18 cellular contexts compared by ENCODE assay signal in the genomic region with DNA sequence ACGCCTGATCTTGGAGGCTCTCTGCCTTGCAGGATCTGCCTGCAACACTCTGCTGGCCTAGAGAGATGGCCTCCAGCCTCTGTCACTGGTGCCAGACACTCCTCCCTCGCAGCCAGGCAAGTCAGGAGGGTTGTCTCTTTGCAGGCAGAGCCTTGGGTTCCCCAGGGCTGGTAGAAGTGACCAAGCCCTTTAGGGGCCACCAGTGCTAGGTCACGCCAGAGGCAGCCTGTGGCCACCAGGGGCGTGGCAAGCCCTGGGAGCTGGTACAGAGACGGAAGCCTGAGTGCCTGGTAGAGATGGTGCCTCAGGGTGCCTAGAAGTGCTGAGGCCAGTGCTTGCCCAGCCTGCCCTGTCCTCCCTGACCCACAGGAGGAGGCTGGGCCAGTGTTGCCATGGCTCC. TPM values are rescaled to one million over a fixed set of nuclear protein-coding genes. Genes with fewer than 3 reads are reported as not detected.
DNase-seq lines count a peak whose midpoint lies in the region; ATAC-seq, FAIRE-seq and TF ChIP-seq lines count a peak whose summit lies in the region.
"Had no signal": no experiment of that assay in that cellular context is flagged by ENCODE, and none has a peak within 500 bp of the region (broad histone marks: within the 10 kb centered on the region; RNA-seq: fewer than 3 reads in every experiment).

No MANE protein-coding gene starts in this region.

- H3K79me2 ChIP-seq in GM12878 (ENCODE audit: control insufficient read depth, insufficient read depth, low read length), result no peaks in the 10 kb centered on the region

- POLR2A ChIA-PET in IMR-90 (lab: Charles Lee; ENCODE audit: unreplicated experiment) (no interaction called here), GM12878 (lab: Charles Lee) (interaction anchor here (0.6 kb wide), 1 partner anchor 234 kb away, joined by 4 read pairs; no protein-coding TSS in a partner anchor)
- POLR2A ChIA-PET in CD8-positive, alpha-beta T cell (lab: Charles Lee), result no interaction called here

- H2BK120ac ChIP-seq in IMR-90 (ENCODE audit: low read depth, low read length), result no peak overlapping the region

- no peaks in the 10 kb centered on the region for H3K9me3 ChIP-seq in left ventricle myocardium inferior (replicated peaks)
- H3K9me3 ChIP-seq in IMR-90 (ENCODE audit: control insufficient read depth, insufficient read depth, low read length), result no peaks in the 10 kb centered on the region
- no peaks in the 10 kb centered on the region for H3K9me3 ChIP-seq in GM12878 (replicated peaks; ENCODE audit: control insufficient read depth, insufficient read depth, low read length)
- H3K9me3 ChIP-seq in CD8-positive, alpha-beta T cell (ENCODE audit: low read length), result no peaks in the 10 kb centered on the region
- no peaks in the 10 kb centered on the region for H3K9me3 ChIP-seq in transverse colon
- H3K9me3 ChIP-seq: body of pancreas, thoracic aorta had no signal

- no peaks in the 10 kb centered on the region for H3K9me3 Mint-ChIP-seq in type B pancreatic cell
- no peaks in the 10 kb centered on the region for H3K9me3 Mint-ChIP-seq in CD8-positive, alpha-beta T cell
- H3K9me3 Mint-ChIP-seq: activated naive CD8-positive, alpha-beta T cell treated with anti-CD3 and anti-CD28 coated beads, Interleukin-2, amount 10 ng/mL, durations not matched to agents 7 days and 5 days had no signal

- H4K5ac ChIP-seq in IMR-90 (ENCODE audit: low read depth, low read length), result no peak overlapping the region

- WGBS in IMR-90 (ENCODE audit: extremely low coverage in 2 of 2, insufficient read length in 1 of 2), 2 experiments, result 40% methylated on average over 1 of the region's 5 CpGs; no CpG with 5 or more reads in 1 of the 2 experiments
- 20% methylated on average over 5 of the region's 5 CpGs for WGBS in GM12878 (ENCODE audit: insufficient coverage, insufficient replicate concordance, low lambda C conversion rate, missing lambda C conversion rate)
- WGBS in transverse colon (ENCODE audit: low coverage in 1 of 2), 2 donors, result 59% methylated on average over 5 of the region's 5 CpGs; no CpG with 5 or more reads in 1 of the 2 donors

- no peaks in the 10 kb centered on the region for H3K36me3 Mint-ChIP-seq in type B pancreatic cell
- no peaks in the 10 kb centered on the region for H3K36me3 Mint-ChIP-seq in CD8-positive, alpha-beta T cell
- H3K36me3 Mint-ChIP-seq: activated naive CD8-positive, alpha-beta T cell treated with anti-CD3 and anti-CD28 coated beads, Interleukin-2, amount 10 ng/mL, durations not matched to agents 7 days and 5 days; CD14-positive monocyte had no signal

- H2AK9ac ChIP-seq in IMR-90 (replicated peaks; ENCODE audit: low read depth, low read length, poor library complexity), result no peak overlapping the region

- no peaks in the 10 kb centered on the region for H3K9me1 ChIP-seq in IMR-90 (ENCODE audit: insufficient read depth, low read length)

- no TSS peak for BruUV-seq in IMR-90 (replicated peaks; lab: Mats Ljungman, UMichigan)
- no TSS peak for BruUV-seq in GM12878 (replicated peaks; lab: Mats Ljungman, UMichigan)

- RAD21 ChIA-PET in GM12878 (lab: Charles Lee; ENCODE audit: unreplicated experiment), result no interaction called here

- H4K91ac ChIP-seq in IMR-90 (ENCODE audit: insufficient read depth, low read depth, low read length), result no peak overlapping the region

- H3K9ac ChIP-seq in IMR-90 (ENCODE audit: low read depth, low read length) (no peak overlapping the region), GM12878 (ENCODE audit: control insufficient read depth, insufficient read depth, low read length) (no peak overlapping the region)

- in situ Hi-C loops in IMR-90 (cut with MboI; ENCODE audit: low sequenced_read_pairs) (no loop called here), GM12878 (cut with MboI) (no loop called here), transverse colon (cut with MboI; ENCODE audit: low pct_ligation_motif_present in 1 of 4, low pct_unique_long_range_greater_than_20kb in 1 of 4, low sequenced_read_pairs in 3 of 4) (no loop called here)

- H3K56ac ChIP-seq in IMR-90 (ENCODE audit: extremely low read depth, insufficient read depth, low read length), result no peak overlapping the region

- H3K14ac ChIP-seq in IMR-90 (replicated peaks; ENCODE audit: low read depth, low read length), result no peak overlapping the region

- no peak for TF ChIP-seq CTCF in left ventricle myocardium inferior (IDR thresholded peaks at IDR 0.05; ENCODE audit: borderline replicate concordance)
- no peak for TF ChIP-seq CTCF in IMR-90 (conservative IDR thresholded peaks at IDR 0.05; ENCODE audit: low read depth, low read length)
- TF ChIP-seq CTCF in GM12878 (IDR thresholded peaks at IDR 0.05 in 2 of 3, conservative IDR thresholded peaks at IDR 0.05 in 1 of 3; ENCODE audit: control insufficient read depth in 2 of 3, extremely low read depth in 1 of 3, insufficient read depth in 1 of 3, low read depth in 3 of 3, low read length in 3 of 3), result peak in 1 of 3 experiments; percentile 20; a peak in 1 of 6 replicates
- TF ChIP-seq CTCF in type B pancreatic cell (conservative IDR thresholded peaks at IDR 0.05), result peak; percentile 39
- TF ChIP-seq CTCF in CD8-positive, alpha-beta T cell (IDR thresholded peaks at IDR 0.05), result no peak
- TF ChIP-seq CTCF in transverse colon (IDR thresholded peaks at IDR 0.05), result no peak

- SMC1A ChIA-PET in GM12878 (lab: Charles Lee; ENCODE audit: uncharacterized antibody, unreplicated experiment), result no interaction called here

- H3K4me1 ChIP-seq in left ventricle myocardium inferior (peaks cover 3% of the 10 kb centered on the region), IMR-90 (ENCODE audit: control insufficient read depth, insufficient read depth, low read length) (no peaks in the 10 kb centered on the region), GM12878 (ENCODE audit: control insufficient read depth, insufficient read depth, low read length) (no peaks in the 10 kb centered on the region), transverse colon (no peaks in the 10 kb centered on the region)
- no peaks in the 10 kb centered on the region for H3K4me1 ChIP-seq in CD8-positive, alpha-beta T cell (ENCODE audit: insufficient read depth, low read length)
- H3K4me1 ChIP-seq: body of pancreas, foreskin keratinocyte had no signal

- TF ChIP-seq RAD21 in IMR-90 (IDR thresholded peaks at IDR 0.05; ENCODE audit: low read length) (no peak), GM12878 (IDR thresholded peaks at IDR 0.05; ENCODE audit: insufficient read depth, low read depth, low read length) (no peak)

- H4K8ac ChIP-seq in IMR-90 (ENCODE audit: low read depth in 2 of 2, low read length in 2 of 2), result no peak overlapping the region

- H3K27ac ChIP-seq in left ventricle myocardium inferior (replicated peaks) (no peak overlapping the region), IMR-90 (ENCODE audit: insufficient read depth, low read length) (no peak overlapping the region), GM12878 (ENCODE audit: control insufficient read depth, insufficient read depth) (no peak overlapping the region), transverse colon (no peak overlapping the region)
- H3K27ac ChIP-seq in CD8-positive, alpha-beta T cell (ENCODE audit: low read depth, low read length), result no peak overlapping the region
- H3K27ac ChIP-seq: body of pancreas, foreskin keratinocyte, thoracic aorta had no signal

- H3K27ac Mint-ChIP-seq in type B pancreatic cell, result no peak overlapping the region
- H3K27ac Mint-ChIP-seq in CD8-positive, alpha-beta T cell, result no peak overlapping the region
- H3K27ac Mint-ChIP-seq: activated naive CD8-positive, alpha-beta T cell treated with anti-CD3 and anti-CD28 coated beads, Interleukin-2, amount 10 ng/mL, durations not matched to agents 7 days and 5 days had no signal

- intact Hi-C loops in Right ventricle myocardium superior (cut with DNase I), result no loop called here
- intact Hi-C loops in left ventricle myocardium inferior (cut with micrococcal nuclease), result no loop called here
- intact Hi-C loops in IMR-90 (cut with micrococcal nuclease), result no loop called here
- intact Hi-C loops in GM12878 (cut with micrococcal nuclease; ENCODE audit: unreplicated experiment), result no loop called here
- intact Hi-C loops in CD8-positive, alpha-beta T cell (cut with DNase I, micrococcal nuclease), result no loop called here
- intact Hi-C loops in transverse colon (cut with DNase I; ENCODE audit: low total_unique reads), result no loop called here

- no peak overlapping the region for H2BK15ac ChIP-seq in IMR-90 (ENCODE audit: low read depth, low read length)

- H2AFZ ChIP-seq in IMR-90 (replicated peaks; ENCODE audit: low read length, poor library complexity) (peak overlapping the region; percentile 6), GM12878 (ENCODE audit: control insufficient read depth, low read depth, low read length) (no peak overlapping the region)

- CTCF ChIA-PET in IMR-90 (lab: Yijun Ruan, JAX) (no interaction called here), GM12878 (lab: Yijun Ruan, JAX) (interaction anchor here (1.5 kb wide), 1 partner anchor 61 kb away, joined by 5 read pairs; no protein-coding TSS in a partner anchor)
- CTCF ChIA-PET in CD8-positive, alpha-beta T cell (lab: Charles Lee), result interaction anchor here (2.5 kb wide), 1 partner anchor 77 kb away, joined by 6 read pairs; no protein-coding TSS in a partner anchor

- TF ChIP-seq POLR2A in IMR-90 (IDR thresholded peaks at IDR 0.05; ENCODE audit: low read depth, low read length), result no peak
- TF ChIP-seq POLR2A in GM12878 (IDR thresholded peaks at IDR 0.05; ENCODE audit: low read depth, low read length), result no peak
- no peak for TF ChIP-seq POLR2A in transverse colon (IDR thresholded peaks at IDR 0.05)

- no peaks in the 10 kb centered on the region for H3K79me1 ChIP-seq in IMR-90 (ENCODE audit: low read depth in 1 of 2, low read length in 2 of 2)

- H3K4ac ChIP-seq in IMR-90 (ENCODE audit: low read depth, low read length), result no peak overlapping the region

- no peak overlapping the region for H3K23ac ChIP-seq in IMR-90 (ENCODE audit: low read depth, low read length)

- H2BK20ac ChIP-seq in IMR-90 (ENCODE audit: low read depth, low read length), result no peak overlapping the region

- H3K4me3 ChIP-seq in left ventricle myocardium inferior, result no peak overlapping the region
- H3K4me3 ChIP-seq in IMR-90 (ENCODE audit: insufficient read depth, low read depth, low read length), result no peak overlapping the region
- no peak overlapping the region for H3K4me3 ChIP-seq in GM12878
- H3K4me3 ChIP-seq in CD8-positive, alpha-beta T cell (ENCODE audit: low read depth, low read length), result no peak overlapping the region
- H3K4me3 ChIP-seq in transverse colon, result no peak overlapping the region
- H3K4me3 ChIP-seq: body of pancreas, thoracic aorta had no signal

- ATAC-seq in Right ventricle myocardium superior (ENCODE audit: poor library complexity) (peak; percentile 11), IMR-90 (ENCODE audit: low read depth) (no peak), GM12878 (peak; percentile 72)
- ATAC-seq in CD8-positive, alpha-beta T cell, result no peak
- ATAC-seq: body of pancreas, foreskin keratinocyte had no signal

- peaks cover 32% of the 10 kb centered on the region for H3K27me3 Mint-ChIP-seq in type B pancreatic cell
- no peaks in the 10 kb centered on the region for H3K27me3 Mint-ChIP-seq in CD8-positive, alpha-beta T cell (ENCODE audit: low read depth)

- no peak overlapping the region for H2AK5ac ChIP-seq in IMR-90 (ENCODE audit: low read depth, low read length)

- no peak overlapping the region for H3K4me2 ChIP-seq in IMR-90 (ENCODE audit: low read depth, low read length)
- H3K4me2 ChIP-seq in GM12878 (ENCODE audit: control insufficient read depth, insufficient read depth), result no peak overlapping the region

- dilution Hi-C loops in IMR-90 (cut with HindIII; ENCODE audit: low sequenced_read_pairs, unreplicated experiment), result no loop called here

- H3K36me3 ChIP-seq in left ventricle myocardium inferior (no peaks in the 10 kb centered on the region), IMR-90 (ENCODE audit: control insufficient read depth, insufficient read depth, low read length) (no peaks in the 10 kb centered on the region), GM12878 (ENCODE audit: control insufficient read depth in 2 of 2, insufficient read depth in 2 of 2, low read length in 1 of 2) (no peaks in the 10 kb centered on the region), transverse colon (no peaks in the 10 kb centered on the region)
- H3K36me3 ChIP-seq in CD8-positive, alpha-beta T cell (ENCODE audit: insufficient read depth, low read length), result no peaks in the 10 kb centered on the region
- H3K36me3 ChIP-seq: thoracic aorta had no signal

- H3K4me1 Mint-ChIP-seq in type B pancreatic cell (ENCODE audit: unreplicated experiment), result no peaks in the 10 kb centered on the region
- H3K4me1 Mint-ChIP-seq in CD8-positive, alpha-beta T cell (ENCODE audit: low read depth), result no peaks in the 10 kb centered on the region
- H3K4me1 Mint-ChIP-seq: activated naive CD8-positive, alpha-beta T cell treated with anti-CD3 and anti-CD28 coated beads, Interleukin-2, amount 10 ng/mL, durations not matched to agents 7 days and 5 days; CD14-positive monocyte had no signal

- no peak overlapping the region for H2BK5ac ChIP-seq in IMR-90 (ENCODE audit: low read depth, low read length, poor library complexity, severe bottlenecking)

- no peak overlapping the region for H3K4me3 Mint-ChIP-seq in type B pancreatic cell
- H3K4me3 Mint-ChIP-seq in CD8-positive, alpha-beta T cell, result no peak overlapping the region
- H3K4me3 Mint-ChIP-seq: activated naive CD8-positive, alpha-beta T cell treated with anti-CD3 and anti-CD28 coated beads, Interleukin-2, amount 10 ng/mL, durations not matched to agents 7 days and 5 days; CD14-positive monocyte had no signal

- FAIRE-seq in GM12878 (lab: Jason Lieb, UNC), result no peak
- FAIRE-seq: endothelial cell of umbilical vein had no signal

- TF ChIP-seq EP300 in GM12878 (IDR thresholded peaks at IDR 0.05; ENCODE audit: borderline replicate concordance in 1 of 2, control insufficient read depth in 1 of 2, low read depth in 2 of 2, low read length in 2 of 2) (no peak), transverse colon (IDR thresholded peaks at IDR 0.05; ENCODE audit: low read depth) (no peak)

- no peaks in the 10 kb centered on the region for H4K20me1 ChIP-seq in IMR-90 (ENCODE audit: insufficient read depth, low read length)
- no peaks in the 10 kb centered on the region for H4K20me1 ChIP-seq in GM12878 (ENCODE audit: control insufficient read depth, insufficient read depth)

- H3K27me3 ChIP-seq in left ventricle myocardium inferior (ENCODE audit: low read depth) (peaks cover 55% of the 10 kb centered on the region), IMR-90 (ENCODE audit: control insufficient read depth, insufficient read depth, low read length) (peaks cover 10% of the 10 kb centered on the region; the same call in 1 of the 2 replicates), GM12878 (replicated peaks in 1 of 2; ENCODE audit: control insufficient read depth in 2 of 2, insufficient read depth in 2 of 2, low read length in 1 of 2) (peaks cover 0 to 2% of the 10 kb centered on the region in 2 experiments; a peak in 1 of 4 replicates), transverse colon (no peaks in the 10 kb centered on the region)
- no peaks in the 10 kb centered on the region for H3K27me3 ChIP-seq in CD8-positive, alpha-beta T cell (ENCODE audit: insufficient read depth, low read length)
- H3K27me3 ChIP-seq: body of pancreas had no signal

- DNase-seq in Right ventricle myocardium superior (no peak), left ventricle myocardium inferior (no peak), IMR-90 (no peak), GM12878 (ENCODE audit: low read depth, low spot score) (no peak), type B pancreatic cell (ENCODE audit: extremely low spot score, unreplicated experiment) (no peak), NCI-H2171 (lab: John Stamatoyannopoulos, UW) (no peak), transverse colon (no peak)
- no peak for DNase-seq in CD8-positive, alpha-beta T cell
- DNase-seq: activated naive CD8-positive, alpha-beta T cell treated with anti-CD3 and anti-CD28 coated beads, Interleukin-2, amount 10 ng/mL, durations not matched to agents 7 days and 5 days; body of pancreas; cortex of kidney; DMS79; foreskin keratinocyte; NCI-H446 had no signal

- H3K18ac ChIP-seq in IMR-90 (ENCODE audit: low read depth, low read length), result no peak overlapping the region

RNA-seq across cellular contexts. Expression of a gene that starts 9.1 kb away (rescaled TPM):
- total RNA-seq in Right ventricle myocardium superior (4.8 TPM), left ventricle myocardium inferior (2.5 TPM), IMR-90 (2012; rRNA removed) (not detected in 2 replicates), GM12878 (2014; rRNA removed) (not detected in 2 replicates), GM12878 (2014; rRNA removed; fragmentation: Illumina TruSeq; extraction: Trizol) (not detected in 2 replicates), GM12878 (2021) (not detected in 2 replicates), type B pancreatic cell (ENCODE audit: low replicate concordance) (0.24 and 2.8 TPM in 2 replicates), transverse colon (1 to 10 TPM; 1.9 to 7.4 (median 3.4) TPM)
- polyA plus RNA-seq in IMR-90 (2012; rRNA removed) (not detected in 2 replicates), GM12878 (2011; rRNA removed) (not detected in 2 replicates), GM12878 (2014; fragmentation: Illumina TruSeq; extraction: Trizol) (not detected in 2 replicates), GM12878 (2014; fragmentation: Nextera tagmentation; extraction: Ambion mirVana) (not detected), GM12878 (2014; rRNA removed) (not detected in 2 replicates), GM12878 (2016; fragmentation: Nextera tagmentation; extraction: Ambion mirVana) (not detected)
- not detected in 2 replicates for polyA plus RNA-seq in IMR-90 (2012; cell fraction: cytosol; rRNA removed)
- not detected in 2 replicates for polyA plus RNA-seq in IMR-90 (2012; cell fraction: nucleus; rRNA removed; ENCODE audit: low replicate concordance)
- not detected in 2 replicates for total RNA-seq in GM12878 (2013; cell fraction: nucleolus; rRNA removed)
- not detected for polyA plus RNA-seq in GM12878 (2011; ENCODE audit: low read depth)
- not detected in 2 replicates for polyA plus RNA-seq in GM12878 (2011; cell fraction: cytosol; rRNA removed)
- polyA plus RNA-seq in GM12878 (2011; cell fraction: nucleus; rRNA removed), result not detected in 2 replicates
- polyA plus RNA-seq in GM12878 (2012), result not detected in 2 replicates
- polyA minus RNA-seq in GM12878 (2011; rRNA and poly(A)+ RNA removed), result not detected in 2 replicates
- polyA minus RNA-seq in GM12878 (2011; cell fraction: cytosol; rRNA and poly(A)+ RNA removed), result not detected in 2 replicates
- polyA minus RNA-seq in GM12878 (2011; cell fraction: nucleus; rRNA and poly(A)+ RNA removed), result not detected in 2 replicates
- total RNA-seq in CD8-positive, alpha-beta T cell, result not detected
- total RNA-seq: activated naive CD8-positive, alpha-beta T cell treated with anti-CD3 and anti-CD28 coated beads, Interleukin-2, amount 10 ng/mL, durations not matched to agents 7 days and 5 days; endothelial cell of umbilical vein; foreskin keratinocyte; T-helper 2 cell treated with Interferon-gamma antibody and Interleukin-4, amounts not matched to agents 100 ng/mL and 5 ng/mL, for 36 hours had no signal
- polyA plus RNA-seq: CD14-positive monocyte, foreskin keratinocyte had no signal

Comparison
In these comparisons a context has a peak if more than half of its experiments do, and no peak if none do; other contexts are left out.
1. ATAC-seq: peak in Right ventricle myocardium superior (single experiment) and GM12878 (single experiment); none in IMR-90 (single experiment) and CD8-positive, alpha-beta T cell (single experiment).